In genomic region chr16:11673091-11674000, GRCh38 we compare ENCODE assay signal across 1 cellular context.
TF ChIP-seq lines count a peak whose summit lies in the region.

No MANE protein-coding gene starts in this region.

TF ChIP-seq in HCT116, 20 proteins besides CTCF, POLR2A, EP300 and RAD21 (continued from another document):
- TF ChIP-seq ZBTB33 (IDR thresholded peaks at IDR 0.05; ENCODE audit: extremely low read depth, insufficient replicate concordance, low read length) (no peak), YY1 (IDR thresholded peaks at IDR 0.05; ENCODE audit: extremely low read depth, insufficient replicate concordance, low read depth, low read length) (no peak), REST (IDR thresholded peaks at IDR 0.05; ENCODE audit: low read depth) (no peak), ATF3 (IDR thresholded peaks at IDR 0.05) (no peak), MAX (IDR thresholded peaks at IDR 0.05) (no peak)
